Comparison of ENCODE assay signal across 8 cellular contexts in the genomic region with DNA sequence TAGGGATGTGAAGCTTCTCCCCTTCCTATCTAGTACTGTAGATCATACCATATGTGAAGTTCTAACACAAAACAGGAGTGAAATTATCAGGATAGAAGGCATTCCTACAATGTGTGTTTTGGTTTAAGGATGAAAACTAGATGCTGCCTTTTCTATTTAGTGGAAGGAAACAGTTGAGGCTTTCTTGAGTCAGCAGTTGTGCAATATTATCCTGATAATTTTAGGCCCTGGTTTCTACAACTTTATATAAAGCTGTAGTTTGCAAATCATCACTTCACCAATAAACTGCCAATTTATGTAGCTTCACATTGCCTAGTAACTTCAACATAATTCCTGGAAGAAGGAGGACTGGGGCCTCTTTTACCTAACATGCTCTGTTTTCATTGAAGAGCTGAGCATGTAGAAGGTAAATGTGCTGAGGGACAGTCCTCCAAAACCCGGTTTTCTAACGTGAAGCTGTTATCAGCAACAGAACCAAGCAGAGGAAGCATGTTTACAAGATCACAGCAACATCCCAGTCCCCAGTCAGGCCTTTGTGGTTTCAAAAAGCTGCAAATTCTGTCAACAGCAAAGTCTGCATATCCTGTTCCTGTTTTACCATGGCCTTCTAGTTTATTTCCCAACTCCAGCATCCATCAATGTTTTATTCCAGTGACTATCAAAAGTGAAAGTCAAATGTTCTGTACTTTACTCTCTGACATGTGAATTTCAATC.
DNase-seq lines count a peak whose midpoint lies in the region; ATAC-seq and TF ChIP-seq lines count a peak whose summit lies in the region.

No MANE protein-coding gene starts in this region.

- POLR2A ChIA-PET in activated CD4-positive, alpha-beta T cell treated with anti-CD3 and anti-CD28 coated beads for 36 hours (lab: Charles Lee): no interaction called here

- H3K4me3 Mint-ChIP-seq in activated CD4-positive, alpha-beta T cell treated with anti-CD3 and anti-CD28 coated beads for 36 hours: no peak overlapping the region

- TF ChIP-seq CTCF in left ventricle myocardium inferior (IDR thresholded peaks at IDR 0.05; ENCODE audit: borderline replicate concordance) (no peak), upper lobe of right lung (IDR thresholded peaks at IDR 0.05) (no peak)

- H3K9me3 ChIP-seq in left ventricle myocardium inferior (replicated peaks): no peaks in the 10 kb centered on the region
- no peaks in the 10 kb centered on the region for H3K9me3 ChIP-seq in upper lobe of right lung

- peak overlapping the region; percentile 50 for H3K27ac ChIP-seq in left ventricle myocardium inferior (replicated peaks)
- peak overlapping the region; percentile 44 for H3K27ac ChIP-seq in upper lobe of right lung

- intact Hi-C loops in left ventricle myocardium inferior (cut with micrococcal nuclease) (no loop called here), upper lobe of right lung (cut with DNase I) (no loop called here)
- intact Hi-C loops in activated CD4-positive, alpha-beta T cell treated with anti-CD3 and anti-CD28 coated beads for 36 hours (cut with DNase I, micrococcal nuclease): no loop called here

- no peaks in the 10 kb centered on the region for H3K4me1 ChIP-seq in left ventricle myocardium inferior
- H3K4me1 ChIP-seq in upper lobe of right lung: no peaks in the 10 kb centered on the region

- H3K36me3 ChIP-seq in left ventricle myocardium inferior (no peaks in the 10 kb centered on the region), upper lobe of right lung (no peaks in the 10 kb centered on the region)

- H3K36me3 Mint-ChIP-seq in activated CD4-positive, alpha-beta T cell treated with anti-CD3 and anti-CD28 coated beads for 36 hours (ENCODE audit: low read depth): no peaks in the 10 kb centered on the region

- CTCF ChIA-PET in activated CD4-positive, alpha-beta T cell treated with anti-CD3 and anti-CD28 coated beads for 36 hours (lab: Charles Lee): no interaction called here

- peak; percentile 84 for DNase-seq in CD1c-positive myeloid dendritic cell (ENCODE audit: extremely low spot score)
- DNase-seq in NOMO-1 (lab: John Stamatoyannopoulos, UW; ENCODE audit: unreplicated experiment in 2 of 2): peak; percentile 68 to 93
- no peak for DNase-seq in left ventricle myocardium inferior
- no peak for DNase-seq in upper lobe of right lung
- no peak for DNase-seq in activated CD4-positive, alpha-beta T cell treated with anti-CD3 and anti-CD28 coated beads for 36 hours
- DNase-seq in activated naive CD4-positive, alpha-beta T cell (lab: John Stamatoyannopoulos, UW): no peak
- DNase-seq in dermis blood vessel endothelial cell: no peak

- H3K27me3 Mint-ChIP-seq in activated CD4-positive, alpha-beta T cell treated with anti-CD3 and anti-CD28 coated beads for 36 hours: no peaks in the 10 kb centered on the region

- ATAC-seq in GM21825 (IDR thresholded peaks at IDR 0.05; ENCODE audit: unreplicated experiment) (peak; percentile 61), upper lobe of right lung (peak; percentile 89)
- ATAC-seq in activated CD4-positive, alpha-beta T cell treated with anti-CD3 and anti-CD28 coated beads for 36 hours: no peak

- no peaks in the 10 kb centered on the region for H3K9me3 Mint-ChIP-seq in activated CD4-positive, alpha-beta T cell treated with anti-CD3 and anti-CD28 coated beads for 36 hours (ENCODE audit: low read depth)

- H3K4me3 ChIP-seq in left ventricle myocardium inferior: no peak overlapping the region
- no peak overlapping the region for H3K4me3 ChIP-seq in upper lobe of right lung

- H3K27me3 ChIP-seq in left ventricle myocardium inferior (ENCODE audit: low read depth) (no peaks in the 10 kb centered on the region), upper lobe of right lung (no peaks in the 10 kb centered on the region)

- H3K27ac Mint-ChIP-seq in activated CD4-positive, alpha-beta T cell treated with anti-CD3 and anti-CD28 coated beads for 36 hours: no peak overlapping the region

- H3K4me1 Mint-ChIP-seq in activated CD4-positive, alpha-beta T cell treated with anti-CD3 and anti-CD28 coated beads for 36 hours: peaks cover 13% of the 10 kb centered on the region

Comparison
In these comparisons a context has a peak if more than half of its experiments do, and no peak if none do; other contexts are left out.
1. DNase-seq: peak in CD1c-positive myeloid dendritic cell (single experiment) and NOMO-1 (2 of 2); none in left ventricle myocardium inferior (single experiment), upper lobe of right lung (single experiment), activated CD4-positive, alpha-beta T cell treated with anti-CD3 and anti-CD28 coated beads for 36 hours (single experiment), activated naive CD4-positive, alpha-beta T cell (0 of 4) and dermis blood vessel endothelial cell (single experiment).